ENCODE assay signal across 9 cellular contexts in genomic region chr4:41881931-41882621, GRCh38. TPM values are rescaled to one million over a fixed set of nuclear protein-coding genes. Genes with fewer than 3 reads are reported as not detected.
DNase-seq lines count a peak whose midpoint lies in the region; ATAC-seq, FAIRE-seq and TF ChIP-seq lines count a peak whose summit lies in the region.
"Had no signal": no experiment of that assay in that cellular context is flagged by ENCODE, and none has a peak within 500 bp of the region (broad histone marks: within the 10 kb centered on the region; RNA-seq: fewer than 3 reads in every experiment).

No MANE protein-coding gene starts in this region.

- no peak overlapping the region for H3K27ac ChIP-seq in lower lobe of right lung
- no peak overlapping the region for H3K27ac ChIP-seq in tibial nerve
- H3K27ac ChIP-seq: SJCRH30 had no signal

- H3K4me1 Mint-ChIP-seq in activated naive CD4-positive, alpha-beta T cell treated with anti-CD3 and anti-CD28 coated beads for 36 hours (ENCODE audit: low read depth) = peaks cover 17% of the 10 kb centered on the region

- CTCF ChIA-PET in activated naive CD4-positive, alpha-beta T cell treated with anti-CD3 and anti-CD28 coated beads for 36 hours (lab: Charles Lee) = interaction anchor here (1.3 to 1.8 kb wide), 3 partner anchors 189 to 602 kb away, joined by 3 to 8 read pairs (median 4); no protein-coding TSS in a partner anchor

- no peak for TF ChIP-seq EP300 in tibial nerve (IDR thresholded peaks at IDR 0.05)

- H3K27ac Mint-ChIP-seq in activated naive CD4-positive, alpha-beta T cell treated with anti-CD3 and anti-CD28 coated beads for 36 hours = no peak overlapping the region
- no peak overlapping the region for H3K27ac Mint-ChIP-seq in activated naive CD4-positive, alpha-beta T cell treated with anti-CD3 and anti-CD28 coated beads, Interleukin-2, amount 50 U/mL, for 72 hours

- WGBS in tibial nerve, 2 donors = 2 to 4% methylated on average over 31 to 49 of the region's 53 CpGs

- no peak for ATAC-seq in activated naive CD4-positive, alpha-beta T cell treated with anti-CD3 and anti-CD28 coated beads, Interleukin-2, amount 50 U/mL, for 72 hours
- ATAC-seq in lower lobe of right lung = peak; percentile 28 to 37

- no peak for DNase-seq in activated naive CD4-positive, alpha-beta T cell treated with anti-CD3 and anti-CD28 coated beads for 36 hours
- no peak for DNase-seq in activated naive CD4-positive, alpha-beta T cell treated with anti-CD3 and anti-CD28 coated beads, Interleukin-2, amount 50 U/mL, for 72 hours (ENCODE audit: low spot score in 2 of 2)
- DNase-seq in astrocyte of the cerebellum (ENCODE audit: low read depth) (no peak), lower lobe of right lung (no peak), tibial nerve (ENCODE audit: low spot score in 2 of 2) (no peak), T-helper 2 cell (no peak), urothelium cell line (ENCODE audit: low spot score) (no peak), NCI-H2029 (lab: John Stamatoyannopoulos, UW) (no peak)
- DNase-seq: SJCRH30 had no signal

- FAIRE-seq in urothelium cell line (lab: Jason Lieb, UNC) = no peak

- H3K27me3 Mint-ChIP-seq in activated naive CD4-positive, alpha-beta T cell treated with anti-CD3 and anti-CD28 coated beads for 36 hours (ENCODE audit: low read depth) = peaks cover 52% of the 10 kb centered on the region

- TF ChIP-seq POLR2A in tibial nerve (IDR thresholded peaks at IDR 0.05) = no peak

- peak overlapping the region; percentile 39 for H3K4me3 Mint-ChIP-seq in activated naive CD4-positive, alpha-beta T cell treated with anti-CD3 and anti-CD28 coated beads for 36 hours

- intact Hi-C loops in activated naive CD4-positive, alpha-beta T cell treated with anti-CD3 and anti-CD28 coated beads for 36 hours (cut with micrococcal nuclease) = loop anchor here (2.0 to 10.0 kb wide), 3 partner anchors 17 to 957 kb away; no protein-coding TSS in a partner anchor
- intact Hi-C loops in lower lobe of right lung (cut with DNase I) = no loop called here

- H3K27me3 ChIP-seq in lower lobe of right lung (ENCODE audit: low read depth) (peaks cover 73% of the 10 kb centered on the region), tibial nerve (peaks cover 0 to 62% of the 10 kb centered on the region in 2 donors)
- H3K27me3 ChIP-seq: SJCRH30 had no signal

- no peaks in the 10 kb centered on the region for H3K9me3 Mint-ChIP-seq in activated naive CD4-positive, alpha-beta T cell treated with anti-CD3 and anti-CD28 coated beads for 36 hours
- H3K9me3 Mint-ChIP-seq in activated naive CD4-positive, alpha-beta T cell treated with anti-CD3 and anti-CD28 coated beads, Interleukin-2, amount 50 U/mL, for 72 hours = no peaks in the 10 kb centered on the region

- H3K36me3 Mint-ChIP-seq in activated naive CD4-positive, alpha-beta T cell treated with anti-CD3 and anti-CD28 coated beads for 36 hours (ENCODE audit: low read depth) = no peaks in the 10 kb centered on the region
- H3K36me3 Mint-ChIP-seq in activated naive CD4-positive, alpha-beta T cell treated with anti-CD3 and anti-CD28 coated beads, Interleukin-2, amount 50 U/mL, for 72 hours = peaks cover 0 to 9% of the 10 kb centered on the region in 2 donors

- H3K36me3 ChIP-seq in lower lobe of right lung (no peaks in the 10 kb centered on the region), tibial nerve (no peaks in the 10 kb centered on the region)
- H3K36me3 ChIP-seq: SJCRH30 had no signal

- H3K4me3 ChIP-seq in astrocyte of the cerebellum (ENCODE audit: low read depth, low read length) = peak overlapping the region; percentile 29
- H3K4me3 ChIP-seq in lower lobe of right lung = peak overlapping the region; percentile 48
- H3K4me3 ChIP-seq in tibial nerve = peak overlapping the region; percentile 27 to 50 (median 34)
- H3K4me3 ChIP-seq: SJCRH30 had no signal

- H3K9me3 ChIP-seq in lower lobe of right lung = no peaks in the 10 kb centered on the region
- H3K9me3 ChIP-seq in tibial nerve = no peaks in the 10 kb centered on the region
- H3K9me3 ChIP-seq: SJCRH30 had no signal

- no peak for TF ChIP-seq CTCF in astrocyte of the cerebellum (IDR thresholded peaks at IDR 0.05; ENCODE audit: low read depth, low read length, missing control alignments)
- no peak for TF ChIP-seq CTCF in lower lobe of right lung (IDR thresholded peaks at IDR 0.05)
- TF ChIP-seq CTCF in tibial nerve (IDR thresholded peaks at IDR 0.05) = no peak

- in situ Hi-C loops in astrocyte of the cerebellum (cut with HindIII; ENCODE audit: low sequenced_read_pairs) = loop anchor here (25.0 kb wide), 2 partner anchors 170 to 595 kb away; no protein-coding TSS in a partner anchor

- peaks cover 23% of the 10 kb centered on the region for H3K4me1 ChIP-seq in lower lobe of right lung
- H3K4me1 ChIP-seq in tibial nerve = peaks cover 0 to 30% (median 12%) of the 10 kb centered on the region in 4 donors

RNA-seq across cellular contexts. Expression of gene TMEM33, which starts 53.2 kb away (rescaled TPM):
- total RNA-seq in activated naive CD4-positive, alpha-beta T cell treated with anti-CD3 and anti-CD28 coated beads for 36 hours = 10 to 100 TPM; 33.9 to 34.6 TPM
- 10 to 100 TPM; 38.7 to 45.6 TPM for total RNA-seq in activated naive CD4-positive, alpha-beta T cell treated with anti-CD3 and anti-CD28 coated beads, Interleukin-2, amount 50 U/mL, for 72 hours
- total RNA-seq in lower lobe of right lung = 73.9 TPM
- total RNA-seq in tibial nerve = 10 to 100 TPM; 40.2 to 76.4 (median 43.1) TPM

Comparison
In these comparisons a context has a peak if more than half of its experiments do, and no peak if none do; other contexts are left out.
1. ATAC-seq: peak in lower lobe of right lung (2 of 2); none in activated naive CD4-positive, alpha-beta T cell treated with anti-CD3 and anti-CD28 coated beads, Interleukin-2, amount 50 U/mL, for 72 hours (0 of 2).
2. Peak in every context shown above with its lines, with median percentiles within 50 percentile points of each other: H3K4me3 ChIP-seq.